8 cellular contexts compared by ENCODE assay signal in genomic region chr20:675453-676314, GRCh38. TPM values are rescaled to one million over a fixed set of nuclear protein-coding genes. Genes with fewer than 3 reads are reported as not detected.
A peak's percentile ranks its signal among the peaks of the same experiment; 100 is the strongest.
DNase-seq lines count a peak whose midpoint lies in the region; ATAC-seq and TF ChIP-seq lines count a peak whose summit lies in the region.

TSS of gene SCRT2 (minus strand) at chr20:675802. CDS start at chr20:675601, 201 bp downstream.

- ATAC-seq in activated CD4-positive, alpha-beta T cell treated with anti-CD3 and anti-CD28 coated beads for 36 hours: peak; percentile 85
- ATAC-seq in left colon: peak; percentile 98
- no peak for ATAC-seq in GM18505 (IDR thresholded peaks at IDR 0.05; ENCODE audit: unreplicated experiment)

- peaks cover 0 to 5% (median 0%) of the 10 kb centered on the region in 8 donors for H3K9me3 Mint-ChIP-seq in CD4-positive, alpha-beta memory T cell
- no peaks in the 10 kb centered on the region for H3K9me3 Mint-ChIP-seq in activated CD4-positive, alpha-beta T cell treated with anti-CD3 and anti-CD28 coated beads for 36 hours (ENCODE audit: low read depth)

- H3K36me3 ChIP-seq in CD4-positive, alpha-beta memory T cell (ENCODE audit: insufficient read depth, low read length): no peaks in the 10 kb centered on the region

- H3K27ac Mint-ChIP-seq in CD4-positive, alpha-beta memory T cell: no peak within 1 kb of the TSS
- H3K27ac Mint-ChIP-seq in activated CD4-positive, alpha-beta T cell treated with anti-CD3 and anti-CD28 coated beads for 36 hours: no peak within 1 kb of the TSS

- H3K4me3 ChIP-seq in CD4-positive, alpha-beta memory T cell (ENCODE audit: low read length in 2 of 2): no peak within 1 kb of the TSS

- peaks cover 45% of the 10 kb centered on the region for H3K27me3 ChIP-seq in CD4-positive, alpha-beta memory T cell (ENCODE audit: insufficient read depth, low read length)

- peak; percentile 47 to 62 (median 54) for DNase-seq in CD4-positive, alpha-beta memory T cell
- DNase-seq in LHCN-M2 (ENCODE audit: low read depth) (peak; percentile 46), cerebellum (ENCODE audit: low spot score) (peak; percentile 55), left colon (peak; percentile 44 to 86), DMS153 (lab: John Stamatoyannopoulos, UW) (no peak)
- DNase-seq in activated CD4-positive, alpha-beta T cell treated with anti-CD3 and anti-CD28 coated beads for 36 hours: peak; percentile 82
- DNase-seq in stimulated activated CD4-positive, alpha-beta T cell treated with anti-CD3 and anti-CD28 coated beads, Interleukin-2, amount 100 ng/mL, for 48 hours: peak; percentile 62 to 68

- no peaks in the 10 kb centered on the region for H3K9me3 ChIP-seq in CD4-positive, alpha-beta memory T cell (ENCODE audit: control insufficient read depth in 1 of 2, low read length in 2 of 2)

- H3K27ac ChIP-seq in CD4-positive, alpha-beta memory T cell (ENCODE audit: low read depth, low read length): no peak within 1 kb of the TSS

- peaks cover 56 to 71% of the 10 kb centered on the region in 2 donors for H3K27me3 Mint-ChIP-seq in CD4-positive, alpha-beta memory T cell
- H3K27me3 Mint-ChIP-seq in activated CD4-positive, alpha-beta T cell treated with anti-CD3 and anti-CD28 coated beads for 36 hours: peaks cover 65% of the 10 kb centered on the region

- H3K36me3 Mint-ChIP-seq in CD4-positive, alpha-beta memory T cell: no peaks in the 10 kb centered on the region
- peaks cover 2% of the 10 kb centered on the region for H3K36me3 Mint-ChIP-seq in activated CD4-positive, alpha-beta T cell treated with anti-CD3 and anti-CD28 coated beads for 36 hours (ENCODE audit: low read depth)

- peak within 1 kb of the TSS in 6 of 8 donors; percentile 8 to 72 (median 32) for H3K4me3 Mint-ChIP-seq in CD4-positive, alpha-beta memory T cell
- no peak within 1 kb of the TSS for H3K4me3 Mint-ChIP-seq in activated CD4-positive, alpha-beta T cell treated with anti-CD3 and anti-CD28 coated beads for 36 hours

- POLR2A ChIA-PET in CD4-positive, alpha-beta memory T cell (lab: Charles Lee; ENCODE audit: partially characterized antibody): no interaction called here
- POLR2A ChIA-PET in activated CD4-positive, alpha-beta T cell treated with anti-CD3 and anti-CD28 coated beads for 36 hours (lab: Charles Lee): interaction anchor here (1.1 kb wide), 1 partner anchor 19 kb away, joined by 3 read pairs; no protein-coding TSS in a partner anchor

- H3K4me1 ChIP-seq in CD4-positive, alpha-beta memory T cell (ENCODE audit: insufficient read depth, low read length): peaks cover 14% of the 10 kb centered on the region

- TF ChIP-seq POLR2A in GM18505 (IDR thresholded peaks at IDR 0.05; ENCODE audit: borderline replicate concordance, extremely low read depth, insufficient read depth, insufficient read length): no peak

- intact Hi-C loops in CD4-positive, alpha-beta memory T cell (cut with micrococcal nuclease): no loop called here
- intact Hi-C loops in activated CD4-positive, alpha-beta T cell treated with anti-CD3 and anti-CD28 coated beads for 36 hours (cut with DNase I, micrococcal nuclease): loop anchor here in 1 of 2 experiments (1.0 kb wide), 1 partner anchor 22 kb away; the partner anchor contains the start of gene SRXN1
- intact Hi-C loops in left colon (cut with DNase I, micrococcal nuclease): no loop called here

- CTCF ChIA-PET in CD4-positive, alpha-beta memory T cell (lab: Charles Lee; ENCODE audit: partially characterized antibody): no interaction called here
- CTCF ChIA-PET in activated CD4-positive, alpha-beta T cell treated with anti-CD3 and anti-CD28 coated beads for 36 hours (lab: Charles Lee): interaction anchor here (0.6 kb wide), 2 partner anchors 12 to 30 kb away, joined by 3 to 4 read pairs; no protein-coding TSS in a partner anchor

- peaks cover 5 to 17% (median 6%) of the 10 kb centered on the region in 4 donors for H3K4me1 Mint-ChIP-seq in CD4-positive, alpha-beta memory T cell
- peaks cover 4% of the 10 kb centered on the region for H3K4me1 Mint-ChIP-seq in activated CD4-positive, alpha-beta T cell treated with anti-CD3 and anti-CD28 coated beads for 36 hours

RNA-seq across cellular contexts. Expression of gene SCRT2, which starts in this region (rescaled TPM):
- total RNA-seq in CD4-positive, alpha-beta memory T cell: not detected
- polyA plus RNA-seq in CD4-positive, alpha-beta memory T cell: not detected
- total RNA-seq in LHCN-M2 (2014; rRNA removed) (not detected in 2 replicates), cerebellum (2.9 TPM), left colon (not detected)
- polyA plus RNA-seq in LHCN-M2 (2012): not detected
- not detected for total RNA-seq in activated CD4-positive, alpha-beta T cell treated with anti-CD3 and anti-CD28 coated beads for 36 hours

Comparison
In these comparisons a context has a peak if more than half of its experiments do, and no peak if none do; other contexts are left out.
1. Peak in DNase-seq in CD4-positive, alpha-beta memory T cell; RNA of the gene not detected or under 1 TPM.
2. Peak in DNase-seq in LHCN-M2; RNA of the gene not detected or under 1 TPM.
3. Peak in DNase-seq and ATAC-seq in activated CD4-positive, alpha-beta T cell treated with anti-CD3 and anti-CD28 coated beads for 36 hours; RNA of the gene not detected or under 1 TPM.
4. Peak in DNase-seq and ATAC-seq in left colon; RNA of the gene not detected or under 1 TPM.